In genomic region chr6:159343709-159344108, GRCh38 we compare ENCODE assay signal across 27 cellular contexts.
DNase-seq lines count a peak whose midpoint lies in the region; TF ChIP-seq lines count a peak whose summit lies in the region.
"Had no signal": no experiment of that assay in that cellular context is flagged by ENCODE, and none has a peak within 500 bp of the region (broad histone marks: within the 10 kb centered on the region; RNA-seq: fewer than 3 reads in every experiment).

No MANE protein-coding gene starts in this region.

- no peaks in the 10 kb centered on the region for H3K36me3 ChIP-seq in HEK293 (ENCODE audit: control insufficient read depth in 2 of 2, insufficient read depth in 1 of 2, low read length in 2 of 2)
- H3K36me3 ChIP-seq: BE2C; BLaER1; BLaER1 treated with 17β-estradiol and CSF1 and Interleukin-3, amounts not matched to agents 10 nM and 100 nM had no signal

- H3K27ac ChIP-seq in HEK293 (ENCODE audit: extremely low read depth, low read depth, low read length): no peak overlapping the region
- H3K27ac ChIP-seq: 22Rv1; A549; BLaER1; BLaER1 treated with 17β-estradiol and CSF1 and Interleukin-3, amounts not matched to agents 10 nM and 100 nM; C4-2B had no signal

- CTCF ChIA-PET in HEK293 (lab: Yijun Ruan, JAX): no interaction called here

- DNase-seq in NCI-H1694 (lab: John Stamatoyannopoulos, UW): no peak
- DNase-seq: 8988T; ACHN; AML-193; BE2C; C1 segment of cervical spinal cord; Caco-2; Calu3; CD4-positive, alpha-beta memory T cell; CD4-positive, alpha-beta T cell; CD4-positive, CD25-positive, alpha-beta regulatory T cell; CD8-positive, alpha-beta memory T cell; CD8-positive, alpha-beta T cell; COR-L47; DMS 273 treated with DMSO at 0.1 percent for 48 hours; DMS153; DMS53; DMS79; DMS79 treated with DMSO at 0.1 percent for 48 hours; DND-41; EL had no signal

- no peak overlapping the region for H3K4me3 ChIP-seq in HEK293 (ENCODE audit: low read depth, low read length)
- H3K4me3 ChIP-seq: A549; BLaER1; BLaER1 treated with 17β-estradiol and CSF1 and Interleukin-3, amounts not matched to agents 10 nM and 100 nM had no signal

- POLR2A ChIA-PET in HEK293 (lab: Yijun Ruan, JAX): no interaction called here

- no peaks in the 10 kb centered on the region for H3K9me3 ChIP-seq in HEK293 (ENCODE audit: control insufficient read depth, insufficient read depth, low read depth, low read length)
- H3K9me3 ChIP-seq: A549, BE2C, Caco-2 had no signal

- no peaks in the 10 kb centered on the region for H3K4me1 ChIP-seq in HEK293 (ENCODE audit: control insufficient read depth, insufficient read depth, low read length)
- H3K4me1 ChIP-seq: A549; BE2C; BLaER1; BLaER1 treated with 17β-estradiol and CSF1 and Interleukin-3, amounts not matched to agents 10 nM and 100 nM; Caco-2 had no signal

- TF ChIP-seq CTCF in HEK293 (tag by site-specific recombination; IDR thresholded peaks at IDR 0.05): no peak

TF ChIP-seq in HEK293, 187 proteins besides CTCF, POLR2A, EP300 and RAD21:
- TF ChIP-seq SCRT1 (tag by site-specific recombination; IDR thresholded peaks at IDR 0.05; ENCODE audit: borderline replicate concordance) (peak; percentile 87), ZBTB11 (tag by site-specific recombination; conservative IDR thresholded peaks at IDR 0.05; ENCODE audit: low read depth) (no peak), SCRT2 (tag by site-specific recombination; IDR thresholded peaks at IDR 0.05) (peak; percentile 85)
